In genomic region chr16:23188911-23189310, GRCh38 we compare ENCODE assay signal across 28 cellular contexts. TPM values are rescaled to one million over a fixed set of nuclear protein-coding genes. Genes with fewer than 3 reads are reported as not detected.
DNase-seq lines count a peak whose midpoint lies in the region; FAIRE-seq and TF ChIP-seq lines count a peak whose summit lies in the region.
"Had no signal": no experiment of that assay in that cellular context is flagged by ENCODE, and none has a peak within 500 bp of the region (broad histone marks: within the 10 kb centered on the region; RNA-seq: fewer than 3 reads in every experiment).

No MANE protein-coding gene starts in this region.

- no peaks in the 10 kb centered on the region for H3K79me1 ChIP-seq in neuronal stem cell (ENCODE audit: low read depth, low read length)

- no peak overlapping the region for H3K4me3 ChIP-seq in PC-9
- no peak overlapping the region for H3K4me3 ChIP-seq in neuronal stem cell (ENCODE audit: low read length in 2 of 2)
- no peak overlapping the region for H3K4me3 ChIP-seq in kidney (ENCODE audit: low read length in 2 of 2)
- H3K4me3 ChIP-seq: BLaER1, GM12878 had no signal

- FAIRE-seq in kidney (lab: Jason Lieb, UNC): no peak
- FAIRE-seq: A204.1, GM12878, GM12892, GM18507 had no signal

- H3K27ac ChIP-seq in PC-9 (no peak overlapping the region), neuronal stem cell (replicated peaks; ENCODE audit: low read length) (no peak overlapping the region), kidney (ENCODE audit: low read depth in 2 of 2, low read length in 2 of 2) (no peak overlapping the region)
- H3K27ac ChIP-seq: BLaER1 had no signal

- no peak overlapping the region for H3K23ac ChIP-seq in neuronal stem cell (ENCODE audit: low read depth, low read length, poor library complexity)

- POLR2A ChIA-PET in PC-9 (lab: Charles Lee; ENCODE audit: unreplicated experiment): no interaction called here

- BruUV-seq in PC-9 (replicated peaks; lab: Mats Ljungman, UMichigan): no TSS peak

- no peak overlapping the region for H2BK120ac ChIP-seq in neuronal stem cell (ENCODE audit: low read depth, low read length)

- no peak overlapping the region for H3K14ac ChIP-seq in neuronal stem cell (ENCODE audit: low read length)

- H3K4me2 ChIP-seq in PC-9 (peak overlapping the region; percentile 21; the same call in 1 of the 2 replicates), neuronal stem cell (ENCODE audit: insufficient read depth, low read length, poor library complexity, severe bottlenecking) (no peak overlapping the region)
- H3K4me2 ChIP-seq: BLaER1 had no signal

- intact Hi-C loops in PC-9 (cut with micrococcal nuclease; ENCODE audit: unreplicated experiment) (no loop called here), kidney (cut with DNase I) (no loop called here)

- peaks cover 34% of the 10 kb centered on the region for H3K4me1 ChIP-seq in PC-9 (replicated peaks; ENCODE audit: insufficient read depth)
- H3K4me1 ChIP-seq in neuronal stem cell (ENCODE audit: control insufficient read depth in 2 of 2, insufficient read depth in 1 of 2, low read depth in 1 of 2, low read length in 2 of 2): no peaks in the 10 kb centered on the region
- no peaks in the 10 kb centered on the region for H3K4me1 ChIP-seq in kidney (ENCODE audit: control insufficient read depth in 1 of 2, insufficient read depth in 1 of 2, low read depth in 1 of 2, low read length in 2 of 2)
- H3K4me1 ChIP-seq: BE2C had no signal

- CTCF ChIA-PET in PC-9 (lab: Charles Lee): no interaction called here

- H2AK5ac ChIP-seq in neuronal stem cell (ENCODE audit: low read depth, low read length): no peak overlapping the region

- WGBS in neuronal stem cell (ENCODE audit: extremely low coverage in 2 of 2, insufficient read length in 2 of 2, insufficient replicate concordance in 1 of 2), 2 donors: no CpG with 5 or more reads among the region's 2 CpGs

- no peak overlapping the region for H4K8ac ChIP-seq in neuronal stem cell (ENCODE audit: low read depth, low read length)

- no peak overlapping the region for H2BK12ac ChIP-seq in neuronal stem cell (ENCODE audit: low read length)

- no peaks in the 10 kb centered on the region for H3K27me3 ChIP-seq in PC-9 (ENCODE audit: insufficient read depth, low read depth)
- peaks cover 0 to 51% (median 9%) of the 10 kb centered on the region in 3 experiments for H3K27me3 ChIP-seq in neuronal stem cell (ENCODE audit: control insufficient read depth in 3 of 3, insufficient read depth in 3 of 3, low read depth in 1 of 3, low read length in 3 of 3)

- no peaks in the 10 kb centered on the region for H4K20me1 ChIP-seq in PC-9 (ENCODE audit: insufficient read depth)

- H3K9ac ChIP-seq in neuronal stem cell (ENCODE audit: low read depth, low read length, poor library complexity) (no peak overlapping the region), kidney (ENCODE audit: low read length in 2 of 2) (no peak overlapping the region)
- H3K9ac ChIP-seq: BLaER1 had no signal

- DNase-seq in SIG-M5 treated with dmso at 0.1 percent for 504 hours (lab: John Stamatoyannopoulos, UW; ENCODE audit: unreplicated experiment) (peak; percentile 19), SIG-M5 (lab: John Stamatoyannopoulos, UW) (no peak), PC-9 (peak; percentile 47 to 70), neuronal stem cell (ENCODE audit: low spot score) (no peak), kidney (no peak)
- DNase-seq: 8988T; ACHN; BE2C; C1 segment of cervical spinal cord; CD4-positive, alpha-beta memory T cell; CD4-positive, CD25-positive, alpha-beta regulatory T cell; CD8-positive, alpha-beta memory T cell; COR-L47; DMS 273 treated with DMSO at 0.1 percent for 48 hours; DMS153; DMS53; DMS79; DND-41; EL; GDM1 had no signal

- no peak overlapping the region for H2BK5ac ChIP-seq in neuronal stem cell (ENCODE audit: low read length)

- H4K91ac ChIP-seq in neuronal stem cell (ENCODE audit: low read depth, low read length, poor library complexity): peak overlapping the region; percentile 59

- TF ChIP-seq CTCF in PC-9 (conservative IDR thresholded peaks at IDR 0.05) (no peak), kidney (IDR thresholded peaks at IDR 0.05; ENCODE audit: borderline replicate concordance, extremely low read depth, insufficient read depth) (no peak)

- H3F3A ChIP-seq in PC-9 (ENCODE audit: insufficient read depth, low read depth): no peaks in the 10 kb centered on the region; the same call in 1 of the 2 replicates

- no peak overlapping the region for H2BK15ac ChIP-seq in neuronal stem cell (ENCODE audit: low read length)

- no peak overlapping the region for H3K18ac ChIP-seq in neuronal stem cell (ENCODE audit: low read length)

- H3K79me2 ChIP-seq in PC-9 (ENCODE audit: low read depth): peaks cover 12% of the 10 kb centered on the region

- no peaks in the 10 kb centered on the region for H3K9me3 ChIP-seq in PC-9 (ENCODE audit: insufficient read depth, low read depth)
- H3K9me3 ChIP-seq in neuronal stem cell (replicated peaks in 1 of 2; ENCODE audit: control insufficient read depth in 2 of 2, insufficient read depth in 1 of 2, low read depth in 1 of 2, low read length in 2 of 2): no peaks in the 10 kb centered on the region
- H3K9me3 ChIP-seq in kidney (ENCODE audit: control insufficient read depth in 1 of 2, low read length in 2 of 2): no peaks in the 10 kb centered on the region
- H3K9me3 ChIP-seq: BE2C, BLaER1 had no signal

- H3K36me3 ChIP-seq in PC-9 (ENCODE audit: low read depth) (no peaks in the 10 kb centered on the region), neuronal stem cell (replicated peaks in 1 of 2; ENCODE audit: control insufficient read depth in 2 of 2, insufficient read depth in 2 of 2, low read length in 2 of 2) (no peaks in the 10 kb centered on the region), kidney (ENCODE audit: control insufficient read depth in 1 of 2, insufficient read depth in 2 of 2, low read length in 2 of 2) (no peaks in the 10 kb centered on the region)
- H3K36me3 ChIP-seq: BE2C, BLaER1 had no signal

- H3K9me2 ChIP-seq in PC-9 (ENCODE audit: insufficient read depth): no peaks in the 10 kb centered on the region

- H3K4ac ChIP-seq in neuronal stem cell (ENCODE audit: low read length): no peak overlapping the region

- no peak overlapping the region for H2AFZ ChIP-seq in PC-9
- no peak overlapping the region for H2AFZ ChIP-seq in neuronal stem cell (ENCODE audit: low read length)

RNA-seq across cellular contexts. Expression of gene SCNN1G, which starts 6.4 kb away (rescaled TPM):
- not detected in 2 replicates for total RNA-seq in PC-9 (2021)
- not detected for polyA plus RNA-seq in neuronal stem cell (2013, experiment 1 of 2)
- polyA plus RNA-seq in neuronal stem cell (2013, experiment 2 of 2): not detected
- 11.5 TPM for total RNA-seq in kidney
- 72.6 TPM for polyA plus RNA-seq in kidney (ENCODE audit: insufficient read depth, low read depth, low replicate concordance)
- total RNA-seq: CD4-positive, alpha-beta memory T cell; CD4-positive, CD25-positive, alpha-beta regulatory T cell; CD8-positive, alpha-beta memory T cell; G401 had no signal
- polyA plus RNA-seq: AG04450; CD14-positive monocyte; CD4-positive, alpha-beta memory T cell; CD4-positive, CD25-positive, alpha-beta regulatory T cell; CD8-positive, alpha-beta memory T cell had no signal

RNA-seq across cellular contexts. Expression of gene USP31, which starts 39.7 kb away (rescaled TPM):
- total RNA-seq in PC-9 (2021) (9.1 and 12.1 TPM in 2 replicates), kidney (19.7 TPM)
- 6.8 TPM for polyA plus RNA-seq in neuronal stem cell (2013, experiment 1 of 2)
- polyA plus RNA-seq in neuronal stem cell (2013, experiment 2 of 2): 7.7 TPM
- polyA plus RNA-seq in kidney (ENCODE audit: insufficient read depth, low read depth, low replicate concordance): 3.5 TPM

Comparison
In these comparisons a context has a peak if more than half of its experiments do, and no peak if none do; other contexts are left out.
1. DNase-seq: peak in SIG-M5 treated with dmso at 0.1 percent for 504 hours (single experiment) and PC-9 (2 of 2); none in SIG-M5 (single experiment), neuronal stem cell (single experiment) and kidney (single experiment).
2. RNA of gene SCNN1G, which starts 6.4 kb away (total RNA-seq): 11.5 TPM in kidney (single experiment); not detected in PC-9; every median in the first group is over 10 times any median in the second.